ENCODE assay signal across 1 cellular context in the genomic region with DNA sequence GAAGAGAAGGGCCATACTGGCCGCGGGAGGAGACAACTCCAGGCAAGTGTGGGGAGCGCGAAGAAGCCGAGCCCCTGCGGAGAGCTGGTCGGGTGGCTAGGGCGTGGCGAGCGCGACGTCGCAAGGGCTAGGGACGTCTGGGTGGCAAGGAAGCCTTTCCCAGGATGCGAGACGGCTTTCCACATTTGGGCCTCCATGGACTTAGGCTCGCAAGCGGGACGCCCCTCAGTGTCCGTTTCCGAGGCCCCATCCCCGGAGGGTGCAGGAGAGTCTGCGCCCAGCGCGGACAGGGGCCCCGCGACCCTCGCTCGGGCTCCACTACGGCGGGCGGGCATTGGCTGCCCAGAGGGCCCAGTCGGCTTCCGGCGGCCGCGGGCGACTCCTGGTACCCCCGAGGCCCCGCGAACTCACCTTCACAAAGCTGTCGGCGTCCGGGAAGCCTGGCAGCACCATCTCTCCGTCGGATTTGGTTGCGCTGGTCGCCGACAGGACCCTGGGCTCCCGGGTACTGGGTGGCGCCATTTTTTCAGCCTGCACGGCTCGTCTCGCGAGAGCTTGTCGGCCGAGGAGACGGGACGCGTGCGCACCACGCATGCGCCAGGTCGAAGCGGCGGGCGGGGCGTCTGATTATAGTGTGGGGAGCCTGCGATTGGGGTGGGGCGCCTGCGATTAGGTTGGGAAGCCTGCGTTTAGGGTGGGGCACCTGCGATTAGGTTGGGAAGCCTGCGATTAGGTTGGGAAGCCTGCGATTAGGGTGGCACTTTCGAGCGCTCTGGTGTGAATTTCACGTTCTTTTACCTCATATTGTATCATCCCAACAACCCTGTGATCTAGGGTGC.
TF ChIP-seq lines count a peak whose summit lies in the region.

Gene EXOSC10, minus strand, starts transcription at position 560 of the 839 bp plus-strand sequence. Its CDS starts 38 bp downstream, at position 522.

TF ChIP-seq in HEK293, 187 proteins besides CTCF, POLR2A, EP300 and RAD21 (continued from another document and continues in another):
- peak; percentile 80; the same call in 1 of the 2 replicates for TF ChIP-seq ZNF501 (tag by site-specific recombination; IDR thresholded peaks at IDR 0.05)
- no peak for TF ChIP-seq ZNF341 (tag by site-specific recombination; IDR thresholded peaks at IDR 0.05; ENCODE audit: low read depth)
- peak; percentile 90 for TF ChIP-seq ZBTB8A (tag by site-specific recombination; IDR thresholded peaks at IDR 0.05)
- TF ChIP-seq ZNF560 (tag by site-specific recombination; IDR thresholded peaks at IDR 0.05; ENCODE audit: borderline replicate concordance), result no peak
- TF ChIP-seq WT1 (tag by site-specific recombination; IDR thresholded peaks at IDR 0.05), result no peak
- TF ChIP-seq AEBP2 (tag by site-specific recombination; IDR thresholded peaks at IDR 0.05; ENCODE audit: borderline replicate concordance), result no peak
- TF ChIP-seq, protein P1, sequence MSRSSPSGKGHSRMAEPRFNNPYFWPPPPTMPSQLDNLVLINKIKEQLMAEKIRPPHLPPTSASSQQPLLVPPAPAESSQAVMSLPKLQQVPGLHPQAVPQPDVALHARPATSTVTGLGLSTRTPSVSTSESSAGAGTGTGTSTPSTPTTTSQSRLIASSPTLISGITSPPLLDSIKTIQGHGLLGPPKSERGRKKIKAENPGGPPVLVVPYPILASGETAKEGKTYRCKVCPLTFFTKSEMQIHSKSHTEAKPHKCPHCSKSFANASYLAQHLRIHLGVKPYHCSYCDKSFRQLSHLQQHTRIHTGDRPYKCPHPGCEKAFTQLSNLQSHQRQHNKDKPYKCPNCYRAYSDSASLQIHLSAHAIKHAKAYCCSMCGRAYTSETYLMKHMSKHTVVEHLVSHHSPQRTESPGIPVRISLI (tag by site-specific recombination; IDR thresholded peaks at IDR 0.05), result peak; percentile 37; the same call in 1 of the 2 replicates
- no peak for TF ChIP-seq ZNF112 (tag by site-specific recombination; IDR thresholded peaks at IDR 0.05)
- TF ChIP-seq ZNF639 (tag by site-specific recombination; IDR thresholded peaks at IDR 0.05), result no peak
- TF ChIP-seq ZNF530 (tag by site-specific recombination; IDR thresholded peaks at IDR 0.05; ENCODE audit: low read depth), result no peak
- no peak for TF ChIP-seq ZNF426 (tag by site-specific recombination; IDR thresholded peaks at IDR 0.05)
- no peak for TF ChIP-seq ATF2 (tag by site-specific recombination; IDR thresholded peaks at IDR 0.05; ENCODE audit: low read depth)
- TF ChIP-seq ZBTB20 (tag by site-specific recombination; IDR thresholded peaks at IDR 0.05), result peak; percentile 91
- no peak for TF ChIP-seq ZSCAN18 (tag by site-specific recombination; IDR thresholded peaks at IDR 0.05)
- no peak for TF ChIP-seq ZNF354C (tag by site-specific recombination; IDR thresholded peaks at IDR 0.05; ENCODE audit: borderline replicate concordance, low read depth)
- TF ChIP-seq ZNF510 (tag by site-specific recombination; IDR thresholded peaks at IDR 0.05; ENCODE audit: insufficient replicate concordance), result no peak
- TF ChIP-seq, protein P2, sequence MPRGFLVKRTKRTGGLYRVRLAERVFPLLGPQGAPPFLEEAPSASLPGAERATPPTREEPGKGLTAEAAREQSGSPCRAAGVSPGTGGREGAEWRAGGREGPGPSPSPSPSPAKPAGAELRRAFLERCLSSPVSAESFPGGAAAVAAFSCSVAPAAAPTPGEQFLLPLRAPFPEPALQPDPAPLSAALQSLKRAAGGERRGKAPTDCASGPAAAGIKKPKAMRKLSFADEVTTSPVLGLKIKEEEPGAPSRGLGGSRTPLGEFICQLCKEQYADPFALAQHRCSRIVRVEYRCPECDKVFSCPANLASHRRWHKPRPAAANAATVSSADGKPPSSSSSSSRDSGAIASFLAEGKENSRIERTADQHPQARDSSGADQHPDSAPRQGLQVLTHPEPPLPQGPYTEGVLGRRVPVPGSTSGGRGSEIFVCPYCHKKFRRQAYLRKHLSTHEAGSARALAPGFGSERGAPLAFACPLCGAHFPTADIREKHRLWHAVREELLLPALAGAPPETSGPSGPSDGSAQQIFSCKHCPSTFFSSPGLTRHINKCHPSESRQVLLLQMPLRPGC (tag by site-specific recombination; IDR thresholded peaks at IDR 0.05), result no peak
- no peak for TF ChIP-seq ZNF830 (tag by site-specific recombination; IDR thresholded peaks at IDR 0.05; ENCODE audit: low read depth)
- TF ChIP-seq ZNF10 (tag by site-specific recombination; IDR thresholded peaks at IDR 0.05), result no peak
- no peak for TF ChIP-seq ZNF701 (tag by site-specific recombination; IDR thresholded peaks at IDR 0.05)
- TF ChIP-seq BCL11A (tag by site-specific recombination; IDR thresholded peaks at IDR 0.05; ENCODE audit: low read depth), result no peak
- TF ChIP-seq, protein P3, sequence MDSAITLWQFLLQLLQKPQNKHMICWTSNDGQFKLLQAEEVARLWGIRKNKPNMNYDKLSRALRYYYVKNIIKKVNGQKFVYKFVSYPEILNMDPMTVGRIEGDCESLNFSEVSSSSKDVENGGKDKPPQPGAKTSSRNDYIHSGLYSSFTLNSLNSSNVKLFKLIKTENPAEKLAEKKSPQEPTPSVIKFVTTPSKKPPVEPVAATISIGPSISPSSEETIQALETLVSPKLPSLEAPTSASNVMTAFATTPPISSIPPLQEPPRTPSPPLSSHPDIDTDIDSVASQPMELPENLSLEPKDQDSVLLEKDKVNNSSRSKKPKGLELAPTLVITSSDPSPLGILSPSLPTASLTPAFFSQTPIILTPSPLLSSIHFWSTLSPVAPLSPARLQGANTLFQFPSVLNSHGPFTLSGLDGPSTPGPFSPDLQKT (IDR thresholded peaks at IDR 0.05; ENCODE audit: borderline replicate concordance, low read depth, low read length), result no peak
- TF ChIP-seq BCL6B (tag by site-specific recombination; IDR thresholded peaks at IDR 0.05), result no peak
- no peak for TF ChIP-seq ZNF223 (tag by site-specific recombination; IDR thresholded peaks at IDR 0.05)
- TF ChIP-seq ZNF214 (tag by site-specific recombination; IDR thresholded peaks at IDR 0.05; ENCODE audit: borderline replicate concordance), result no peak
- no peak for TF ChIP-seq ZNF19 (tag by site-specific recombination; IDR thresholded peaks at IDR 0.05; ENCODE audit: low read depth)
- TF ChIP-seq KLF8 (tag by site-specific recombination; IDR thresholded peaks at IDR 0.05), result peak; percentile 50; the same call in 1 of the 2 replicates
- no peak for TF ChIP-seq ZNF707 (tag by site-specific recombination; IDR thresholded peaks at IDR 0.05)
- peak; percentile 82 for TF ChIP-seq ZNF324 (tag by site-specific recombination; IDR thresholded peaks at IDR 0.05)
- no peak for TF ChIP-seq ZNF114 (tag by site-specific recombination; IDR thresholded peaks at IDR 0.05)
- TF ChIP-seq ZNF133 (tag by site-specific recombination; IDR thresholded peaks at IDR 0.05), result no peak
- no peak for TF ChIP-seq ZNF521 (tag by site-specific recombination; IDR thresholded peaks at IDR 0.05)
- no peak for TF ChIP-seq ZNF24 (tag by site-specific recombination; IDR thresholded peaks at IDR 0.05)
- TF ChIP-seq SP3 (tag by site-specific recombination; IDR thresholded peaks at IDR 0.05), result peak; percentile 71; the same call in 1 of the 2 replicates
- TF ChIP-seq GLI2 (tag by site-specific recombination; IDR thresholded peaks at IDR 0.05; ENCODE audit: borderline replicate concordance, low read depth), result no peak
- TF ChIP-seq OSR2 (tag by site-specific recombination; IDR thresholded peaks at IDR 0.05), result no peak
- no peak for TF ChIP-seq EGR2 (tag by site-specific recombination; IDR thresholded peaks at IDR 0.05; ENCODE audit: low read depth)
- TF ChIP-seq, protein P4, sequence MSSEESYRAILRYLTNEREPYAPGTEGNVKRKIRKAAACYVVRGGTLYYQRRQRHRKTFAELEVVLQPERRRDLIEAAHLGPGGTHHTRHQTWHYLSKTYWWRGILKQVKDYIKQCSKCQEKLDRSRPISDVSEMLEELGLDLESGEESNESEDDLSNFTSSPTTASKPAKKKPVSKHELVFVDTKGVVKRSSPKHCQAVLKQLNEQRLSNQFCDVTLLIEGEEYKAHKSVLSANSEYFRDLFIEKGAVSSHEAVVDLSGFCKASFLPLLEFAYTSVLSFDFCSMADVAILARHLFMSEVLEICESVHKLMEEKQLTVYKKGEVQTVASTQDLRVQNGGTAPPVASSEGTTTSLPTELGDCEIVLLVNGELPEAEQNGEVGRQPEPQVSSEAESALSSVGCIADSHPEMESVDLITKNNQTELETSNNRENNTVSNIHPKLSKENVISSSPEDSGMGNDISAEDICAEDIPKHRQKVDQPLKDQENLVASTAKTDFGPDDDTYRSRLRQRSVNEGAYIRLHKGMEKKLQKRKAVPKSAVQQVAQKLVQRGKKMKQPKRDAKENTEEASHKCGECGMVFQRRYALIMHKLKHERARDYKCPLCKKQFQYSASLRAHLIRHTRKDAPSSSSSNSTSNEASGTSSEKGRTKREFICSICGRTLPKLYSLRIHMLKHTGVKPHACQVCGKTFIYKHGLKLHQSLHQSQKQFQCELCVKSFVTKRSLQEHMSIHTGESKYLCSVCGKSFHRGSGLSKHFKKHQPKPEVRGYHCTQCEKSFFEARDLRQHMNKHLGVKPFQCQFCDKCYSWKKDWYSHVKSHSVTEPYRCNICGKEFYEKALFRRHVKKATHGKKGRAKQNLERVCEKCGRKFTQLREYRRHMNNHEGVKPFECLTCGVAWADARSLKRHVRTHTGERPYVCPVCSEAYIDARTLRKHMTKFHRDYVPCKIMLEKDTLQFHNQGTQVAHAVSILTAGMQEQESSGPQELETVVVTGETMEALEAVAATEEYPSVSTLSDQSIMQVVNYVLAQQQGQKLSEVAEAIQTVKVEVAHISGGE (tag by site-specific recombination; conservative IDR thresholded peaks at IDR 0.05; ENCODE audit: low read depth), result no peak
- TF ChIP-seq, protein P5, sequence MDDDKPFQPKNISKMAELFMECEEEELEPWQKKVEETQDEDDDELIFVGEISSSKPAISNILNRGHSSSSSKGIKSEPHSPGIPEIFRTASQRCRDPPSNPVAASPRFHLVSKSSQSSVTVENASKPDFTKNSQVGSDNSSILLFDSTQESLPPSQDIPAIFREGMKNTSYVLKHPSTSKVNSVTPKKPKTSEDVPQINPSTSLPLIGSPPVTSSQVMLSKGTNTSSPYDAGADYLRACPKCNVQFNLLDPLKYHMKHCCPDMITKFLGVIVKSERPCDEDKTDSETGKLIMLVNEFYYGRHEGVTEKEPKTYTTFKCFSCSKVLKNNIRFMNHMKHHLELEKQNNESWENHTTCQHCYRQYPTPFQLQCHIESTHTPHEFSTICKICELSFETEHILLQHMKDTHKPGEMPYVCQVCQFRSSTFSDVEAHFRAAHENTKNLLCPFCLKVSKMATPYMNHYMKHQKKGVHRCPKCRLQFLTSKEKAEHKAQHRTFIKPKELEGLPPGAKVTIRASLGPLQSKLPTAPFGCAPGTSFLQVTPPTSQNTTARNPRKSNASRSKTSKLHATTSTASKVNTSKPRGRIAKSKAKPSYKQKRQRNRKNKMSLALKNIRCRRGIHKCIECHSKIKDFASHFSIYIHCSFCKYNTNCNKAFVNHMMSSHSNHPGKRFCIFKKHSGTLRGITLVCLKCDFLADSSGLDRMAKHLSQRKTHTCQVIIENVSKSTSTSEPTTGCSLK (tag by site-specific recombination; IDR thresholded peaks at IDR 0.05), result no peak
- peak; percentile 83 for TF ChIP-seq ZNF335 (tag by site-specific recombination; conservative IDR thresholded peaks at IDR 0.05)
